8 cellular contexts compared by ENCODE assay signal in the genomic region with DNA sequence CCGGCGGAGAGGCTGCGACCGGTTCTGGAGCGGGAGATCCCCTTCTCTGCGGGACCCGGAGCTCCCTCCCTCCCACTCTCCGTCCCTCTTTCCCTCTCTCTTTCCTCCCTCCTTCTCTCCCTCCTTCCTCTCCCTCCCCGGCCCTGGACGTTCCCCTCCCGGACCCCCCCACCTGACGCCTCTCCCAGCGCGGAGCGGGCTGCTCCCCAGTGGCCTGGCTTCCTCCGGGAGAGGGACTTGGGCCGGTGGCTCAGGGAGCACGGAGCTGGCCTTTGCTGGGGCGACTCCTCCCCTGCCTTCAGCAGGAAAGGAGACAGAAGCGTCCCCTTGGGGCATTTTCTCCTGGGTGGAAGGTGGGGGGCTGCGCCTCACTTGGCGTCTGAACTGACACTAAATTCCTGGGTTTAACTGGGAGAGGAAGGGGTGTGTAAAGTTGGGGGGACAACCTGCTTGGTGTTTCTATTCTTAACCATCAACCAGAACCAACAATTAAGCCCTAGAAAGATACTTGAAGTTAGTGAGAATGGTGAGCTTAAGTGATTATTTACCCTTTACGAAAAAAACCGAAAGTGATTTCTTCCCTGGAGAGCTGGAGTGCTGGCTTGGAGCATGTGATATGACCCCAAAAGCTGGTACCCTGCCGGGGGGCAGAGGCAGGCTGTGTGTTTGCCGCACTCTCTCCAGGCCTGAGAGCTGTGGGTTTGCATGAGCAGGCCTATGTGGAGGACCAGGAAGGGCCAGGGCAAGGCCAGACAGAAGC. TPM values are rescaled to one million over a fixed set of nuclear protein-coding genes. Genes with fewer than 3 reads are reported as not detected.
DNase-seq lines count a peak whose midpoint lies in the region; ATAC-seq and TF ChIP-seq lines count a peak whose summit lies in the region.

No MANE protein-coding gene starts in this region.

- no peak overlapping the region for H4K91ac ChIP-seq in mesenchymal stem cell (ENCODE audit: low read length)

- CTCF ChIA-PET in HCT116 (lab: Charles Lee) = interaction anchor here (0.8 to 1.2 kb wide), 2 partner anchors 32 to 44 kb away, joined by 3 read pairs; partner anchors contain the start of gene TCF25

- no peak overlapping the region for H3K14ac ChIP-seq in mesenchymal stem cell (ENCODE audit: low read length in 2 of 2)

- H3K4me3 ChIP-seq in HCT116 (replicated peaks in 1 of 2; ENCODE audit: low read depth in 1 of 2, low read length in 2 of 2) = peak overlapping the region; percentile 68 to 72
- peak overlapping the region; percentile 25 to 81 (median 71) for H3K4me3 ChIP-seq in breast epithelium
- peak overlapping the region; percentile 66 to 73 for H3K4me3 ChIP-seq in mesenchymal stem cell (ENCODE audit: insufficient read depth in 1 of 2, low read depth in 1 of 2, low read length in 2 of 2)

- H4K8ac ChIP-seq in mesenchymal stem cell (ENCODE audit: low read length) = no peak overlapping the region

- H2AK5ac ChIP-seq in mesenchymal stem cell (ENCODE audit: low read length, severe bottlenecking) = no peak overlapping the region

- H3K9me2 ChIP-seq in HCT116 (ENCODE audit: insufficient read depth) = no peaks in the 10 kb centered on the region

- no peak overlapping the region for H2BK5ac ChIP-seq in mesenchymal stem cell (ENCODE audit: low read depth, low read length, poor library complexity, severe bottlenecking)

- intact Hi-C loops in HCT116 (cut with micrococcal nuclease) (loop anchor here (1.0 kb wide), 1 partner anchor 13 kb away; the partner anchor contains the start of gene FANCA), breast epithelium (cut with DNase I; ENCODE audit: low total_unique reads) (no loop called here)

- TF ChIP-seq POLR2A in HCT116 (IDR thresholded peaks at IDR 0.05; ENCODE audit: borderline replicate concordance, extremely low read depth, insufficient read depth, insufficient read length) (no peak), breast epithelium (IDR thresholded peaks at IDR 0.05) (no peak)

- H3K18ac ChIP-seq in mesenchymal stem cell (ENCODE audit: low read depth in 1 of 2, low read length in 2 of 2) = peak overlapping the region in 1 of 2 experiments; percentile 29

- H3K23ac ChIP-seq in mesenchymal stem cell (ENCODE audit: low read length in 2 of 2) = no peak overlapping the region

- H3K27me3 ChIP-seq in HCT116 (ENCODE audit: insufficient read depth, low read length) = no peaks in the 10 kb centered on the region
- H3K27me3 ChIP-seq in breast epithelium = no peaks in the 10 kb centered on the region
- H3K27me3 ChIP-seq in mesenchymal stem cell (ENCODE audit: control insufficient read depth in 1 of 2, insufficient read depth in 1 of 2, low read length in 2 of 2) = no peaks in the 10 kb centered on the region

- H3K9ac ChIP-seq in HCT116 (ENCODE audit: low read length) (peak overlapping the region; percentile 71), mesenchymal stem cell (ENCODE audit: low read length) (peak overlapping the region; percentile 41)

- H2AFZ ChIP-seq in HCT116 (ENCODE audit: low read depth, low read length, poor library complexity, severe bottlenecking) = no peak overlapping the region
- no peak overlapping the region for H2AFZ ChIP-seq in mesenchymal stem cell (ENCODE audit: low read depth, low read length)

- H2BK120ac ChIP-seq in mesenchymal stem cell (ENCODE audit: low read depth, low read length) = no peak overlapping the region

- 19% methylated on average over 21 of the region's 26 CpGs for WGBS in mesenchymal stem cell

- H4K20me1 ChIP-seq in HCT116 (ENCODE audit: insufficient read depth) = no peaks in the 10 kb centered on the region

- H3K9me3 ChIP-seq in HCT116 (ENCODE audit: control insufficient read depth in 1 of 2, insufficient read depth in 1 of 2, low read depth in 1 of 2, low read length in 2 of 2) (no peaks in the 10 kb centered on the region), breast epithelium (no peaks in the 10 kb centered on the region), mesenchymal stem cell (ENCODE audit: control insufficient read depth, low read length) (no peaks in the 10 kb centered on the region)

- BruUV-seq in HCT116 (replicated peaks; lab: Mats Ljungman, UMichigan) = TSS peak; percentile 71

- peak; percentile 25 for DNase-seq in ACHN
- no peak for DNase-seq in HCT116 (ENCODE audit: low read depth, low spot score)
- no peak for DNase-seq in breast epithelium (ENCODE audit: low spot score in 2 of 2)
- DNase-seq in mesenchymal stem cell = no peak
- no peak for DNase-seq in NCI-H2196 treated with DMSO at 0.1 percent for 48 hours (lab: John Stamatoyannopoulos, UW; ENCODE audit: unreplicated experiment)
- DNase-seq in LoVo (ENCODE audit: low spot score) = no peak

- RAD21 ChIA-PET in HCT116 (lab: Charles Lee; ENCODE audit: low non-redundant PET in 1 of 2, low total read pairs in 2 of 2, uncharacterized antibody in 2 of 2, unreplicated experiment in 2 of 2) = no interaction called here

- peaks cover 16 to 26% of the 10 kb centered on the region in 2 experiments for H3K4me1 ChIP-seq in HCT116 (ENCODE audit: control insufficient read depth in 1 of 2, insufficient read depth in 2 of 2, low read length in 2 of 2)
- H3K4me1 ChIP-seq in breast epithelium = peaks cover 0 to 4% of the 10 kb centered on the region in 2 donors
- peaks cover 19% of the 10 kb centered on the region for H3K4me1 ChIP-seq in mesenchymal stem cell (ENCODE audit: control insufficient read depth, insufficient read depth, low read depth, low read length)

- H3K36me3 ChIP-seq in HCT116 (ENCODE audit: control insufficient read depth in 1 of 2, insufficient read depth in 2 of 2, low read length in 2 of 2) (no peaks in the 10 kb centered on the region), breast epithelium (no peaks in the 10 kb centered on the region), mesenchymal stem cell (ENCODE audit: control insufficient read depth in 1 of 2, insufficient read depth in 2 of 2, low read depth in 1 of 2, low read length in 2 of 2) (peaks cover 0 to 7% of the 10 kb centered on the region in 2 experiments)

- no peak overlapping the region for H3K4ac ChIP-seq in mesenchymal stem cell (ENCODE audit: low read depth in 1 of 2, low read length in 2 of 2)

- in situ Hi-C loops in ACHN (cut with HindIII; ENCODE audit: low pct_ligation_motif_present, low pct_unique_long_range_greater_than_20kb, low sequenced_read_pairs) = no loop called here

- H3K79me1 ChIP-seq in mesenchymal stem cell (replicated peaks; ENCODE audit: low read length, poor library complexity, severe bottlenecking) = no peaks in the 10 kb centered on the region

- H3K79me2 ChIP-seq in HCT116 (ENCODE audit: insufficient read depth, low read length) = no peaks in the 10 kb centered on the region

- H3K4me2 ChIP-seq in HCT116 (ENCODE audit: low read length) (peak overlapping the region; percentile 100), mesenchymal stem cell (ENCODE audit: low read length, poor library complexity, severe bottlenecking) (peak overlapping the region; percentile 93)

- POLR2A ChIA-PET in HCT116 (lab: Charles Lee) = interaction anchor here (1.1 kb wide), 1 partner anchor 14 kb away, joined by 5 read pairs; no protein-coding TSS in a partner anchor

- H3K27ac ChIP-seq in HCT116 (ENCODE audit: low read depth, low read length) (peak overlapping the region; percentile 86; the same call in 1 of the 2 replicates), breast epithelium (peak overlapping the region; percentile 54 to 68), mesenchymal stem cell (ENCODE audit: low read length, poor library complexity, severe bottlenecking) (no peak overlapping the region)

- peak; percentile 24 for ATAC-seq in HCT116
- ATAC-seq in GM21423 (IDR thresholded peaks at IDR 0.05; ENCODE audit: unreplicated experiment) = no peak
- no peak for ATAC-seq in HG03378 (IDR thresholded peaks at IDR 0.05; ENCODE audit: unreplicated experiment)

- H2BK12ac ChIP-seq in mesenchymal stem cell (ENCODE audit: low read length in 2 of 2) = no peak overlapping the region

- TF ChIP-seq CTCF in HCT116 (IDR thresholded peaks at IDR 0.05 in 2 of 3, conservative IDR thresholded peaks at IDR 0.05 in 1 of 3; ENCODE audit: borderline replicate concordance in 1 of 3, insufficient read depth in 1 of 3, low read depth in 2 of 3, low read length in 2 of 3) = no peak
- TF ChIP-seq CTCF in breast epithelium (IDR thresholded peaks at IDR 0.05) = no peak

- no peak overlapping the region for H2BK15ac ChIP-seq in mesenchymal stem cell (ENCODE audit: low read depth, poor library complexity, severe bottlenecking)

- no peak for TF ChIP-seq RAD21 in HCT116 (IDR thresholded peaks at IDR 0.05; ENCODE audit: low read depth)

TF ChIP-seq in HCT116, 20 proteins besides CTCF, POLR2A, EP300 and RAD21 (continues in another document):
- TF ChIP-seq ATF3 (IDR thresholded peaks at IDR 0.05) (no peak), ZFX (IDR thresholded peaks at IDR 0.05) (no peak)

RNA-seq across cellular contexts. Expression of gene SPIRE2, which starts 0.8 kb away (rescaled TPM):
- total RNA-seq in HCT116 (2021; ENCODE audit: unreplicated experiment) = 21.2 TPM
- 10.8 and 11.3 TPM in 2 replicates for polyA plus RNA-seq in HCT116 (2012)
- 10 to 100 TPM in 1 of 3 donors, 1 to 10 TPM in 2; 1.3 to 11.1 (median 7.8) TPM for total RNA-seq in breast epithelium
- polyA plus RNA-seq in mesenchymal stem cell (2013, experiment 1 of 2) = 1.4 TPM
- polyA plus RNA-seq in mesenchymal stem cell (2013, experiment 2 of 2) = 1.3 TPM

RNA-seq across cellular contexts. Expression of gene FANCA, which starts 12.6 kb away (rescaled TPM):
- total RNA-seq in HCT116 (2021; ENCODE audit: unreplicated experiment) (167 TPM), breast epithelium (1 to 10 TPM in 2 of 3 donors, under 1 TPM in 1; 0.64 to 4.0 (median 3.9) TPM)
- 64.6 and 69.6 TPM in 2 replicates for polyA plus RNA-seq in HCT116 (2012)
- polyA plus RNA-seq in mesenchymal stem cell (2013, experiment 1 of 2) = 3.3 TPM
- polyA plus RNA-seq in mesenchymal stem cell (2013, experiment 2 of 2) = 2.3 TPM

RNA-seq across cellular contexts. Expression of gene TCF25, which starts 44.3 kb away (rescaled TPM):
- total RNA-seq in HCT116 (2021; ENCODE audit: unreplicated experiment) (345 TPM), breast epithelium (100 to 1,000 TPM; 169 to 243 (median 176) TPM)
- polyA plus RNA-seq in HCT116 (2012) = 354 and 371 TPM in 2 replicates
- polyA plus RNA-seq in mesenchymal stem cell (2013, experiment 1 of 2) = 222 TPM
- 213 TPM for polyA plus RNA-seq in mesenchymal stem cell (2013, experiment 2 of 2)

Comparison
In these comparisons a context has a peak if more than half of its experiments do, and no peak if none do; other contexts are left out.
1. RNA of gene FANCA, which starts 12.6 kb away (total RNA-seq): 167 TPM in HCT116 (single experiment); 0.64 to 4.0 TPM in breast epithelium; every median in the first group is over 10 times any median in the second.
2. Peak in every context shown above with its lines, with median percentiles within 50 percentile points of each other: H3K4me3 ChIP-seq.